Comparison of ENCODE assay signal across 8 cellular contexts in genomic region chr7:117127585-117128168, GRCh38.
DNase-seq lines count a peak whose midpoint lies in the region; ATAC-seq, FAIRE-seq and TF ChIP-seq lines count a peak whose summit lies in the region.

No MANE protein-coding gene starts in this region.

- TF ChIP-seq CTCF in GM12873 (IDR thresholded peaks at IDR 0.05; ENCODE audit: insufficient read depth, low read depth, low read length, missing control alignments) (peak; percentile 58), fibroblast of villous mesenchyme (IDR thresholded peaks at IDR 0.05; ENCODE audit: insufficient read depth, low read depth, low read length) (peak; percentile 72)

- H3K9me3 Mint-ChIP-seq in activated CD8-positive, alpha-beta memory T cell treated with anti-CD3 and anti-CD28 coated beads, Interleukin-2, amount 10 ng/mL, durations not matched to agents 7 days and 5 days (ENCODE audit: low read depth) = no peaks in the 10 kb centered on the region

- H3K36me3 Mint-ChIP-seq in activated CD8-positive, alpha-beta memory T cell treated with anti-CD3 and anti-CD28 coated beads, Interleukin-2, amount 10 ng/mL, durations not matched to agents 7 days and 5 days = peaks cover 5% of the 10 kb centered on the region

- ATAC-seq in HG03095 (IDR thresholded peaks at IDR 0.05; ENCODE audit: unreplicated experiment) = peak; percentile 55
- ATAC-seq in activated CD8-positive, alpha-beta memory T cell treated with anti-CD3 and anti-CD28 coated beads, Interleukin-2, amount 10 ng/mL, durations not matched to agents 7 days and 5 days = peak; percentile 58

- DNase-seq in NCI-H446 treated with DMSO at 0.1 percent for 48 hours (lab: John Stamatoyannopoulos, UW) = peak; percentile 26
- DNase-seq in activated CD8-positive, alpha-beta memory T cell treated with anti-CD3 and anti-CD28 coated beads, Interleukin-2, amount 10 ng/mL, durations not matched to agents 7 days and 5 days = peak; percentile 60
- peak; percentile 78 for DNase-seq in fibroblast of villous mesenchyme (ENCODE audit: low read depth)
- DNase-seq in putamen (ENCODE audit: low spot score) = peak; percentile 46
- DNase-seq in ecto neural progenitor cell (ENCODE audit: low spot score) = no peak

- no peak overlapping the region for H3K27ac Mint-ChIP-seq in activated CD8-positive, alpha-beta memory T cell treated with anti-CD3 and anti-CD28 coated beads, Interleukin-2, amount 10 ng/mL, durations not matched to agents 7 days and 5 days

- FAIRE-seq in A204.1 (lab: Jason Lieb, UNC) = peak; percentile 96

- H3K27me3 Mint-ChIP-seq in activated CD8-positive, alpha-beta memory T cell treated with anti-CD3 and anti-CD28 coated beads, Interleukin-2, amount 10 ng/mL, durations not matched to agents 7 days and 5 days = no peaks in the 10 kb centered on the region

- CTCF ChIA-PET in activated CD8-positive, alpha-beta memory T cell treated with anti-CD3 and anti-CD28 coated beads, Interleukin-2, amount 10 ng/mL, durations not matched to agents 7 days and 5 days (lab: Charles Lee) = interaction anchor here (0.6 to 5.4 kb wide), 11 partner anchors 11 to 291 kb away, joined by 3 to 47 read pairs (median 10); no protein-coding TSS in a partner anchor

- H3K4me1 Mint-ChIP-seq in activated CD8-positive, alpha-beta memory T cell treated with anti-CD3 and anti-CD28 coated beads, Interleukin-2, amount 10 ng/mL, durations not matched to agents 7 days and 5 days = peaks cover 12% of the 10 kb centered on the region

- H3K4me3 ChIP-seq in fibroblast of villous mesenchyme (ENCODE audit: low read depth, low read length) = no peak overlapping the region

- H3K4me3 Mint-ChIP-seq in activated CD8-positive, alpha-beta memory T cell treated with anti-CD3 and anti-CD28 coated beads, Interleukin-2, amount 10 ng/mL, durations not matched to agents 7 days and 5 days = no peak overlapping the region
